Comparison of ENCODE assay signal across 8 cellular contexts in genomic region chr6:15244605-15245360, GRCh38. TPM values are rescaled to one million over a fixed set of nuclear protein-coding genes. Genes with fewer than 3 reads are reported as not detected.
DNase-seq lines count a peak whose midpoint lies in the region; ATAC-seq, FAIRE-seq and TF ChIP-seq lines count a peak whose summit lies in the region.

No MANE protein-coding gene starts in this region.

- no peak for TF ChIP-seq CTCF in CD14-positive monocyte (IDR thresholded peaks at IDR 0.05)
- TF ChIP-seq CTCF in left ventricle myocardium inferior (IDR thresholded peaks at IDR 0.05; ENCODE audit: borderline replicate concordance) = no peak
- TF ChIP-seq CTCF in prostate gland (IDR thresholded peaks at IDR 0.05) = no peak

- FAIRE-seq in HTR-8/SVneo (lab: Jason Lieb, UNC) = peak; percentile 36

- DNase-seq in CD14-positive monocyte (ENCODE audit: low spot score) (no peak), HTR-8/SVneo (ENCODE audit: insufficient read length, low spot score) (peak; percentile 51), SJCRH30 (peak; percentile 81 to 84), amniotic stem cell (lab: John Stamatoyannopoulos, UW) (peak; percentile 54), left ventricle myocardium inferior (peak; percentile 88), prostate gland (ENCODE audit: low spot score) (peak; percentile 74)

- intact Hi-C loops in CD14-positive monocyte (cut with micrococcal nuclease) = loop anchor here (2.0 to 5.0 kb wide), 5 partner anchors 37 to 1032 kb away; no protein-coding TSS in a partner anchor
- intact Hi-C loops in left ventricle myocardium inferior (cut with micrococcal nuclease) = no loop called here
- intact Hi-C loops in prostate gland (cut with DNase I) = loop anchor here (5.0 kb wide), 4 partner anchors 198 to 1032 kb away; no protein-coding TSS in a partner anchor

- H3K4me1 Mint-ChIP-seq in CD14-positive monocyte = peaks cover 20% of the 10 kb centered on the region

- peak; percentile 30 for ATAC-seq in GM19395 (IDR thresholded peaks at IDR 0.05; ENCODE audit: unreplicated experiment)
- no peak for ATAC-seq in GM18861 (IDR thresholded peaks at IDR 0.05; ENCODE audit: unreplicated experiment)

- TF ChIP-seq POLR2A in prostate gland (IDR thresholded peaks at IDR 0.05) = no peak

- H3K27ac ChIP-seq in SJCRH30 = peak overlapping the region; percentile 84
- peak overlapping the region; percentile 94 for H3K27ac ChIP-seq in left ventricle myocardium inferior (replicated peaks)
- H3K27ac ChIP-seq in prostate gland = peak overlapping the region; percentile 95 to 98

- H3K36me3 ChIP-seq in SJCRH30 = 0 out of 2 replicates have a peak, but pooled peaks cover 3% of the 10 kb centered on the region
- H3K36me3 ChIP-seq in left ventricle myocardium inferior = no peaks in the 10 kb centered on the region
- H3K36me3 ChIP-seq in prostate gland = no peaks in the 10 kb centered on the region

- no peaks in the 10 kb centered on the region for H3K27me3 Mint-ChIP-seq in CD14-positive monocyte (ENCODE audit: low read depth in 3 of 3)

- H3K4me1 ChIP-seq in SJCRH30 = peaks cover 3% of the 10 kb centered on the region
- H3K4me1 ChIP-seq in left ventricle myocardium inferior = peaks cover 64% of the 10 kb centered on the region
- no peaks in the 10 kb centered on the region for H3K4me1 ChIP-seq in prostate gland (replicated peaks)

- peaks cover 0 to 10% of the 10 kb centered on the region in 2 donors for H3K36me3 Mint-ChIP-seq in CD14-positive monocyte

- H3K27ac Mint-ChIP-seq in CD14-positive monocyte = peak overlapping the region; percentile 96 to 99 (median 98)

- peaks cover 0 to 2% (median 0%) of the 10 kb centered on the region in 7 donors for H3K9me3 Mint-ChIP-seq in CD14-positive monocyte

- H3K9me3 ChIP-seq in SJCRH30 (replicated peaks) = no peaks in the 10 kb centered on the region
- no peaks in the 10 kb centered on the region for H3K9me3 ChIP-seq in left ventricle myocardium inferior (replicated peaks)
- H3K9me3 ChIP-seq in prostate gland = no peaks in the 10 kb centered on the region

- peak overlapping the region; percentile 99 to 100 for H3K4me3 Mint-ChIP-seq in CD14-positive monocyte

- WGBS in prostate gland = 2% methylated on average over 49 of the region's 92 CpGs

- H3K4me3 ChIP-seq in SJCRH30 = peak overlapping the region; percentile 77
- peak overlapping the region; percentile 90 for H3K4me3 ChIP-seq in left ventricle myocardium inferior
- peak overlapping the region; percentile 89 to 91 for H3K4me3 ChIP-seq in prostate gland

- H3K27me3 ChIP-seq in SJCRH30 = no peaks in the 10 kb centered on the region
- H3K27me3 ChIP-seq in left ventricle myocardium inferior (ENCODE audit: low read depth) = no peaks in the 10 kb centered on the region
- no peaks in the 10 kb centered on the region for H3K27me3 ChIP-seq in prostate gland (replicated peaks; ENCODE audit: insufficient read depth)

RNA-seq across cellular contexts. Expression of gene JARID2, which starts 1.1 kb away (rescaled TPM):
- polyA plus RNA-seq in CD14-positive monocyte = 10 to 100 TPM in 1 of 2 donors, 1 to 10 TPM in 1; 6.8 to 12.5 TPM
- 17.2 and 18.5 TPM in 2 replicates for total RNA-seq in SJCRH30 (2014; rRNA removed; shearing (Covaris generic))
- total RNA-seq in left ventricle myocardium inferior (6.5 TPM), prostate gland (10 to 100 TPM in 1 of 2 donors, 1 to 10 TPM in 1; 7.7 to 35.4 TPM)
